ENCODE assay signal across 21 cellular contexts in the genomic region with DNA sequence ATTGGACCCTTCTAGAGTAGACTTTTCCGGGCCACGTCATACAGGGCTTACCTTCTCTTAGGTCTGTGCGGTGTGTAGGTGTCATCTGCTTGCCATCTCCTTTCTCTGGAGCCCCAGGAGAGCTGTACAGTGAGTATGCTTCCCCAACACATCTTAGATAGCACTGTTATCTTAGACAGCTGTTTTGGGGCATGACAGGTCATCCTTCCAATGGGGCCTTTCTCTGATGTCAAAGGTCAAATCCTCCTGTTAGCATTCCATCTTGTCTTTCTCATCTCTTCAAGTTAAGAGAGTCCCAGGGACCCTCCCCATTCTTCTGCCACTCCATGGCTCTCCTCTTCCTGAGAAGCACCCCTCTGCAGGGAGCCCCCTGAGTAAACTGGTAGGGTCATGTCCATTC. TPM values are rescaled to one million over a fixed set of nuclear protein-coding genes. Genes with fewer than 3 reads are reported as not detected.
DNase-seq lines count a peak whose midpoint lies in the region; ATAC-seq, FAIRE-seq and TF ChIP-seq lines count a peak whose summit lies in the region.
"Had no signal": no experiment of that assay in that cellular context is flagged by ENCODE, and none has a peak within 500 bp of the region (broad histone marks: within the 10 kb centered on the region; RNA-seq: fewer than 3 reads in every experiment).

No MANE protein-coding gene starts in this region.

- TF ChIP-seq EP300 in HepG2 (IDR thresholded peaks at IDR 0.05; ENCODE audit: low read depth in 2 of 2, low read length in 2 of 2) = no peak
- TF ChIP-seq EP300 in HepG2 (CRISPR knock-in tag; IDR thresholded peaks at IDR 0.05; ENCODE audit: borderline replicate concordance) = no peak
- no peak for TF ChIP-seq EP300 in K562 (IDR thresholded peaks at IDR 0.05; ENCODE audit: low read length)

- peak; percentile 38; the same call in 1 of the 3 replicates for ATAC-seq in HepG2
- ATAC-seq in right lobe of liver = no peak
- ATAC-seq in K562 = no peak
- no peak for ATAC-seq in HG02588 (IDR thresholded peaks at IDR 0.05; ENCODE audit: unreplicated experiment)
- ATAC-seq: A549; CD8-positive, alpha-beta T cell had no signal

- H4K20me1 ChIP-seq in HepG2 (ENCODE audit: insufficient read depth, low read length) (no peaks in the 10 kb centered on the region), K562 (replicated peaks; ENCODE audit: control insufficient read depth, insufficient read depth, low read length) (no peaks in the 10 kb centered on the region)
- H4K20me1 ChIP-seq: BLaER1 treated with 17β-estradiol and CSF1 and Interleukin-3, amounts not matched to agents 10 nM and 100 nM had no signal

- no peak overlapping the region for H3K4me3 ChIP-seq in HepG2 (replicated peaks in 1 of 3; ENCODE audit: insufficient read depth in 1 of 3, low read depth in 2 of 3, low read length in 3 of 3)
- no peak overlapping the region for H3K4me3 ChIP-seq in right lobe of liver
- no peak overlapping the region for H3K4me3 ChIP-seq in K562
- no peak overlapping the region for H3K4me3 ChIP-seq in testis
- H3K4me3 ChIP-seq: A549; BLaER1 treated with 17β-estradiol and CSF1 and Interleukin-3, amounts not matched to agents 10 nM and 100 nM had no signal

- FAIRE-seq in HepG2 (lab: Jason Lieb, UNC) (no peak), K562 (lab: Jason Lieb, UNC) (no peak), urothelium cell line (lab: Jason Lieb, UNC) (peak; percentile 30)
- FAIRE-seq: A549, D721Med, G401.6, GM12891, GM19239 had no signal

- H2AFZ ChIP-seq in HepG2 (ENCODE audit: low read length) = no peak overlapping the region
- H2AFZ ChIP-seq in K562 (ENCODE audit: low read depth, low read length) = no peak overlapping the region

- CTCF ChIA-PET in HepG2 (lab: Yijun Ruan, JAX; ENCODE audit: low intra/inter-chr PET ratio, low total read pairs) (no interaction called here), K562 (lab: Yijun Ruan, JAX; ENCODE audit: low intra/inter-chr PET ratio) (interaction anchor here (0.7 kb wide), 1 partner anchor 402 kb away, joined by 3 read pairs; no protein-coding TSS in a partner anchor)

- H3K4me1 ChIP-seq in HepG2 (ENCODE audit: insufficient read depth, low read length) (peaks cover 28% of the 10 kb centered on the region), right lobe of liver (no peaks in the 10 kb centered on the region), K562 (replicated peaks in 1 of 2; ENCODE audit: control insufficient read depth in 2 of 2, insufficient read depth in 2 of 2, low read length in 2 of 2) (peaks cover 0 to 12% of the 10 kb centered on the region in 2 experiments; a peak in 4 of 5 replicates), testis (no peaks in the 10 kb centered on the region)
- H3K4me1 ChIP-seq: Caco-2 had no signal

- H3K9ac ChIP-seq in HepG2 (ENCODE audit: insufficient read depth, low read depth, low read length) (no peak overlapping the region), K562 (ENCODE audit: insufficient read depth in 1 of 2, low read depth in 2 of 2, low read length in 2 of 2) (no peak overlapping the region)
- H3K9ac ChIP-seq: BLaER1 treated with 17β-estradiol and CSF1 and Interleukin-3, amounts not matched to agents 10 nM and 100 nM had no signal

- H3K36me3 ChIP-seq in HepG2 (replicated peaks in 1 of 2; ENCODE audit: control insufficient read depth in 1 of 2, insufficient read depth in 2 of 2, low read length in 2 of 2) (no peaks in the 10 kb centered on the region), right lobe of liver (no peaks in the 10 kb centered on the region), K562 (ENCODE audit: control insufficient read depth, insufficient read depth, low read length) (no peaks in the 10 kb centered on the region), testis (ENCODE audit: low read depth, missing control alignments) (no peaks in the 10 kb centered on the region)
- H3K36me3 ChIP-seq: BLaER1 treated with 17β-estradiol and CSF1 and Interleukin-3, amounts not matched to agents 10 nM and 100 nM had no signal

- no peak overlapping the region for H3K27ac ChIP-seq in HepG2 (ENCODE audit: extremely low read length, insufficient read depth, low read length)
- H3K27ac ChIP-seq in right lobe of liver = no peak overlapping the region
- H3K27ac ChIP-seq in K562 (ENCODE audit: extremely low read depth, low read depth, low read length) = no peak overlapping the region
- H3K27ac ChIP-seq in testis = no peak overlapping the region
- H3K27ac ChIP-seq: 22Rv1; A549; BLaER1 treated with 17β-estradiol and CSF1 and Interleukin-3, amounts not matched to agents 10 nM and 100 nM; C4-2B had no signal

- TF ChIP-seq CTCF in HepG2 (CRISPR knock-in tag; IDR thresholded peaks at IDR 0.05) (no peak), right lobe of liver (IDR thresholded peaks at IDR 0.05) (no peak), K562 (IDR thresholded peaks at IDR 0.05 in 2 of 3, conservative IDR thresholded peaks at IDR 0.05 in 1 of 3; ENCODE audit: insufficient read depth in 2 of 3, low read depth in 1 of 3, low read length in 3 of 3) (no peak), testis (IDR thresholded peaks at IDR 0.05) (no peak)

- peaks cover 3 to 69% of the 10 kb centered on the region in 2 experiments; a peak in 4 of 5 replicates for H3K27me3 ChIP-seq in HepG2 (ENCODE audit: control insufficient read depth in 1 of 2, insufficient read depth in 2 of 2, low read length in 2 of 2)
- H3K27me3 ChIP-seq in right lobe of liver = peaks cover 0 to 7% of the 10 kb centered on the region in 2 donors
- H3K27me3 ChIP-seq in K562 (ENCODE audit: control insufficient read depth in 2 of 2, insufficient read depth in 2 of 2, low read length in 2 of 2) = peaks cover 10 to 28% of the 10 kb centered on the region in 2 experiments; a peak in 3 of 5 replicates
- H3K27me3 ChIP-seq in testis = no peaks in the 10 kb centered on the region

- H3K4me2 ChIP-seq in HepG2 (ENCODE audit: low read depth, low read length) (no peak overlapping the region), K562 (ENCODE audit: insufficient read depth, low read length) (no peak overlapping the region)
- H3K4me2 ChIP-seq: A549; BLaER1 treated with 17β-estradiol and CSF1 and Interleukin-3, amounts not matched to agents 10 nM and 100 nM had no signal

- H3K9me3 ChIP-seq in HepG2 (ENCODE audit: low read length) (no peaks in the 10 kb centered on the region), right lobe of liver (no peaks in the 10 kb centered on the region), K562 (replicated peaks; ENCODE audit: control insufficient read depth, insufficient read depth, low read depth, low read length) (no peaks in the 10 kb centered on the region), testis (no peaks in the 10 kb centered on the region)
- H3K9me3 ChIP-seq: A549; BLaER1 treated with 17β-estradiol and CSF1 and Interleukin-3, amounts not matched to agents 10 nM and 100 nM; Caco-2 had no signal

- in situ Hi-C loops in HepG2 (cut with HindIII; ENCODE audit: extremely low pct_ligation_motif_present, low pct_unique_long_range_greater_than_20kb) = no loop called here
- in situ Hi-C loops in K562 (cut with MboI) = no loop called here

- no peak for DNase-seq in HepG2 (ENCODE audit: low spot score)
- DNase-seq in right lobe of liver = no peak
- no peak for DNase-seq in K562 (ENCODE audit: extremely low read depth in 1 of 4, low spot score in 3 of 4)
- no peak for DNase-seq in urothelium cell line (ENCODE audit: low spot score)
- no peak for DNase-seq in testis
- DNase-seq: AML-193; Caco-2; Calu3; CD4-positive, alpha-beta T cell; CD8-positive, alpha-beta T cell; DMS79 treated with DMSO at 0.1 percent for 48 hours; GF-D8 had no signal

- 3% methylated on average over 3 of the region's 3 CpGs for WGBS in HepG2 (ENCODE audit: low lambda C conversion rate)
- 77% methylated on average over 3 of the region's 3 CpGs for WGBS in right lobe of liver (ENCODE audit: insufficient coverage, low coverage, low lambda C conversion rate, missing lambda C conversion rate)
- 34% methylated on average over 3 of the region's 3 CpGs for WGBS in K562 (ENCODE audit: insufficient coverage, low coverage, missing lambda C conversion rate)
- 87 to 88% methylated on average over 3 of the region's 3 CpGs for WGBS in testis, 2 donors

- intact Hi-C loops in HepG2 (cut with micrococcal nuclease; ENCODE audit: unreplicated experiment) (no loop called here), right lobe of liver (cut with DNase I) (no loop called here), K562 (cut with micrococcal nuclease) (no loop called here), testis (cut with DNase I; ENCODE audit: low total_unique reads) (no loop called here)

- POLR2A ChIA-PET in HepG2 (lab: Yijun Ruan, JAX) = interaction anchor here (0.6 kb wide), 1 partner anchor 550 kb away, joined by 3 read pairs; no protein-coding TSS in a partner anchor
- POLR2A ChIA-PET in K562 (lab: Yijun Ruan, JAX) = interaction anchor here (1.4 kb wide), 1 partner anchor 66 kb away, joined by 3 read pairs; no protein-coding TSS in a partner anchor

- no peaks in the 10 kb centered on the region for H3K9me1 ChIP-seq in K562 (ENCODE audit: control insufficient read depth, insufficient read depth, low read length)

- TF ChIP-seq RAD21 in HepG2 (CRISPR knock-in tag; IDR thresholded peaks at IDR 0.05) (no peak), K562 (CRISPR knock-in tag; conservative IDR thresholded peaks at IDR 0.05 in 1 of 2, IDR thresholded peaks at IDR 0.05 in 1 of 2) (no peak)

- H3K79me2 ChIP-seq in HepG2 (ENCODE audit: insufficient read depth, low read length) = no peaks in the 10 kb centered on the region
- no peaks in the 10 kb centered on the region for H3K79me2 ChIP-seq in K562 (ENCODE audit: control insufficient read depth, insufficient read depth, low read length)

- no TSS peak for BruUV-seq in HepG2 (replicated peaks; lab: Mats Ljungman, UMichigan)
- BruUV-seq in K562 (replicated peaks; lab: Mats Ljungman, UMichigan) = no TSS peak

- TF ChIP-seq POLR2A in HepG2 (IDR thresholded peaks at IDR 0.05; ENCODE audit: insufficient read depth in 1 of 2, low read depth in 2 of 2, low read length in 2 of 2) (no peak), right lobe of liver (IDR thresholded peaks at IDR 0.05) (no peak), K562 (conservative IDR thresholded peaks at IDR 0.05) (no peak), testis (IDR thresholded peaks at IDR 0.05) (no peak)

RNA-seq across cellular contexts. Expression of a gene that starts 31.0 kb away (rescaled TPM):
- total RNA-seq in HepG2 (2016; rRNA removed; fragmentation: Illumina TruSeq; extraction: Trizol) = 118 and 127 TPM in 2 replicates
- 41.6 and 58.8 TPM in 2 replicates for total RNA-seq in HepG2 (2016; cell fraction: cytosol; rRNA removed; fragmentation: Illumina TruSeq; extraction: Trizol; ENCODE audit: low read depth)
- 113 and 131 TPM in 2 replicates for total RNA-seq in HepG2 (2016; cell fraction: insoluble cytoplasmic fraction; rRNA removed; fragmentation: Illumina TruSeq; extraction: Trizol)
- total RNA-seq in HepG2 (2016; cell fraction: membrane; rRNA removed; fragmentation: Illumina TruSeq; extraction: Trizol) = 61.2 and 67.3 TPM in 2 replicates
- 80.3 and 81.1 TPM in 2 replicates for total RNA-seq in HepG2 (2016; cell fraction: nucleus; rRNA removed; fragmentation: Illumina TruSeq; extraction: Trizol)
- 229 and 274 TPM in 2 replicates for polyA plus RNA-seq in HepG2 (2011; rRNA removed)
- polyA plus RNA-seq in HepG2 (2011; cell fraction: cytosol; rRNA removed) = 299 and 371 TPM in 2 replicates
- polyA plus RNA-seq in HepG2 (2011; cell fraction: nucleus; rRNA removed) = 186 and 204 TPM in 2 replicates
- polyA plus RNA-seq in HepG2 (2012) = 111 and 140 TPM in 2 replicates
- polyA plus RNA-seq in HepG2 (2016; cell fraction: cytosol; fragmentation: Illumina TruSeq; extraction: Trizol; ENCODE audit: low read depth) = 33.0 and 38.8 TPM in 2 replicates
- 129 and 130 TPM in 2 replicates for polyA plus RNA-seq in HepG2 (2016; cell fraction: insoluble cytoplasmic fraction; fragmentation: Illumina TruSeq; extraction: Trizol; ENCODE audit: low read depth)
- 46.4 and 61.7 TPM in 2 replicates for polyA plus RNA-seq in HepG2 (2016; cell fraction: membrane; fragmentation: Illumina TruSeq; extraction: Trizol; ENCODE audit: low read depth)
- 111 and 119 TPM in 2 replicates for polyA plus RNA-seq in HepG2 (2016; cell fraction: nucleus; fragmentation: Illumina TruSeq; extraction: Trizol; ENCODE audit: insufficient read depth, low read depth)
- polyA minus RNA-seq in HepG2 (2011; rRNA and poly(A)+ RNA removed; ENCODE audit: low replicate concordance) = 311 and 338 TPM in 2 replicates
- polyA minus RNA-seq in HepG2 (2011; cell fraction: cytosol; rRNA and poly(A)+ RNA removed) = 142 and 149 TPM in 2 replicates
- polyA minus RNA-seq in HepG2 (2011; cell fraction: nucleus; rRNA and poly(A)+ RNA removed) = 124 and 145 TPM in 2 replicates
- total RNA-seq in right lobe of liver = 100 to 1,000 TPM in 2 of 6 experiments, 10 to 100 TPM in 4; 34.9 to 141 (median 50.1) TPM
- 224 and 314 TPM in 2 replicates for total RNA-seq in K562 (2011; cell fraction: chromatin; rRNA removed; ENCODE audit: low replicate concordance)
- 208 and 235 TPM in 2 replicates for total RNA-seq in K562 (2011; cell fraction: nucleolus; rRNA removed)
- 194 and 205 TPM in 2 replicates for total RNA-seq in K562 (2011; cell fraction: nucleoplasm; rRNA removed)
- 279 and 290 TPM in 2 replicates for total RNA-seq in K562 (2014; rRNA removed)
- total RNA-seq in K562 (2014; rRNA removed; fragmentation: Illumina TruSeq; extraction: Trizol) = 256 and 278 TPM in 2 replicates
- 265 and 279 TPM in 2 replicates for total RNA-seq in K562 (2015; rRNA removed; fragmentation: Illumina TruSeq; extraction: Trizol)
- total RNA-seq in K562 (2021) = 191 and 207 TPM in 2 replicates
- 397 and 422 TPM in 2 replicates for polyA plus RNA-seq in K562 (2011; rRNA removed)
- 502 and 509 TPM in 2 replicates for polyA plus RNA-seq in K562 (2011; cell fraction: cytosol; rRNA removed)
- 297 TPM in 2 replicates for polyA plus RNA-seq in K562 (2011; cell fraction: nucleus; rRNA removed)
- polyA plus RNA-seq in K562 (2012) = 208 and 287 TPM in 2 replicates
- 368 and 398 TPM in 2 replicates for polyA plus RNA-seq in K562 (2014; fragmentation: Illumina TruSeq; extraction: Trizol)
- 100 to 1,000 TPM; 199 to 351 TPM for polyA plus RNA-seq in K562 (2014; fragmentation: Nextera tagmentation; extraction: Ambion mirVana)
- polyA plus RNA-seq in K562 (2014; rRNA removed) = 278 and 293 TPM in 2 replicates
- 513 and 629 TPM in 2 replicates for polyA minus RNA-seq in K562 (2011; rRNA and poly(A)+ RNA removed)
- polyA minus RNA-seq in K562 (2011; cell fraction: cytosol; rRNA and poly(A)+ RNA removed) = 261 and 266 TPM in 2 replicates
- polyA minus RNA-seq in K562 (2011; cell fraction: nucleus; rRNA and poly(A)+ RNA removed) = 122 and 177 TPM in 2 replicates
- total RNA-seq in testis = 100 to 1,000 TPM; 150 to 163 TPM
- polyA plus RNA-seq in testis (ENCODE audit: insufficient read depth, low read depth, low replicate concordance) = 176 TPM

RNA-seq across cellular contexts. Expression of a gene that starts 53.2 kb away (rescaled TPM):
- total RNA-seq in HepG2 (2016; rRNA removed; fragmentation: Illumina TruSeq; extraction: Trizol) = 20.8 and 28.1 TPM in 2 replicates
- 7.3 and 8.2 TPM in 2 replicates for total RNA-seq in HepG2 (2016; cell fraction: cytosol; rRNA removed; fragmentation: Illumina TruSeq; extraction: Trizol; ENCODE audit: low read depth)
- total RNA-seq in HepG2 (2016; cell fraction: insoluble cytoplasmic fraction; rRNA removed; fragmentation: Illumina TruSeq; extraction: Trizol) = 20.3 and 27.3 TPM in 2 replicates
- 21.0 and 23.1 TPM in 2 replicates for total RNA-seq in HepG2 (2016; cell fraction: membrane; rRNA removed; fragmentation: Illumina TruSeq; extraction: Trizol)
- 36.0 and 41.8 TPM in 2 replicates for total RNA-seq in HepG2 (2016; cell fraction: nucleus; rRNA removed; fragmentation: Illumina TruSeq; extraction: Trizol)
- 8.6 and 9.3 TPM in 2 replicates for polyA plus RNA-seq in HepG2 (2011; rRNA removed)
- polyA plus RNA-seq in HepG2 (2011; cell fraction: cytosol; rRNA removed) = 6.1 and 7.7 TPM in 2 replicates
- 13.7 and 15.2 TPM in 2 replicates for polyA plus RNA-seq in HepG2 (2011; cell fraction: nucleus; rRNA removed)
- 14.0 and 17.1 TPM in 2 replicates for polyA plus RNA-seq in HepG2 (2012)
- polyA plus RNA-seq in HepG2 (2016; cell fraction: cytosol; fragmentation: Illumina TruSeq; extraction: Trizol; ENCODE audit: low read depth) = 4.4 and 4.5 TPM in 2 replicates
- 24.5 and 29.9 TPM in 2 replicates for polyA plus RNA-seq in HepG2 (2016; cell fraction: insoluble cytoplasmic fraction; fragmentation: Illumina TruSeq; extraction: Trizol; ENCODE audit: low read depth)
- polyA plus RNA-seq in HepG2 (2016; cell fraction: membrane; fragmentation: Illumina TruSeq; extraction: Trizol; ENCODE audit: low read depth) = 14.7 and 14.9 TPM in 2 replicates
- polyA plus RNA-seq in HepG2 (2016; cell fraction: nucleus; fragmentation: Illumina TruSeq; extraction: Trizol; ENCODE audit: insufficient read depth, low read depth) = 46.8 and 52.4 TPM in 2 replicates
- 15.6 and 23.7 TPM in 2 replicates for polyA minus RNA-seq in HepG2 (2011; rRNA and poly(A)+ RNA removed; ENCODE audit: low replicate concordance)
- polyA minus RNA-seq in HepG2 (2011; cell fraction: cytosol; rRNA and poly(A)+ RNA removed) = 11.4 and 13.1 TPM in 2 replicates
- 8.6 and 10.9 TPM in 2 replicates for polyA minus RNA-seq in HepG2 (2011; cell fraction: nucleus; rRNA and poly(A)+ RNA removed)
- 10 to 100 TPM in 4 of 6 experiments, 1 to 10 TPM in 2; 9.6 to 14.0 (median 11.8) TPM for total RNA-seq in right lobe of liver
- 10.1 and 19.1 TPM in 2 replicates for total RNA-seq in K562 (2011; cell fraction: chromatin; rRNA removed; ENCODE audit: low replicate concordance)
- total RNA-seq in K562 (2011; cell fraction: nucleolus; rRNA removed) = 17.4 and 20.0 TPM in 2 replicates
- total RNA-seq in K562 (2011; cell fraction: nucleoplasm; rRNA removed) = 16.1 and 24.4 TPM in 2 replicates
- total RNA-seq in K562 (2014; rRNA removed) = 11.2 and 14.1 TPM in 2 replicates
- total RNA-seq in K562 (2014; rRNA removed; fragmentation: Illumina TruSeq; extraction: Trizol) = 5.7 and 5.8 TPM in 2 replicates
- total RNA-seq in K562 (2015; rRNA removed; fragmentation: Illumina TruSeq; extraction: Trizol) = 7.8 and 8.9 TPM in 2 replicates
- total RNA-seq in K562 (2021) = 42.3 and 48.4 TPM in 2 replicates
- 2.8 and 3.8 TPM in 2 replicates for polyA plus RNA-seq in K562 (2011; rRNA removed)
- 4.5 and 6.9 TPM in 2 replicates for polyA plus RNA-seq in K562 (2011; cell fraction: cytosol; rRNA removed)
- 5.0 and 9.6 TPM in 2 replicates for polyA plus RNA-seq in K562 (2011; cell fraction: nucleus; rRNA removed)
- polyA plus RNA-seq in K562 (2012) = 15.8 and 21.8 TPM in 2 replicates
- 19.8 and 20.6 TPM in 2 replicates for polyA plus RNA-seq in K562 (2014; fragmentation: Illumina TruSeq; extraction: Trizol)
- 1 to 10 TPM; 5.4 to 5.7 TPM for polyA plus RNA-seq in K562 (2014; fragmentation: Nextera tagmentation; extraction: Ambion mirVana)
- polyA plus RNA-seq in K562 (2014; rRNA removed) = 10.1 and 14.3 TPM in 2 replicates
- polyA minus RNA-seq in K562 (2011; rRNA and poly(A)+ RNA removed) = 4.2 and 5.8 TPM in 2 replicates
- 11.1 and 14.3 TPM in 2 replicates for polyA minus RNA-seq in K562 (2011; cell fraction: cytosol; rRNA and poly(A)+ RNA removed)
- polyA minus RNA-seq in K562 (2011; cell fraction: nucleus; rRNA and poly(A)+ RNA removed) = 4.0 and 4.6 TPM in 2 replicates
- 10 to 100 TPM; 23.8 to 34.6 TPM for total RNA-seq in testis
- polyA plus RNA-seq in testis (ENCODE audit: insufficient read depth, low read depth, low replicate concordance) = 17.7 TPM
